8 cellular contexts compared by ENCODE assay signal in genomic region chr7:141072548-141073172, GRCh38. TPM values are rescaled to one million over a fixed set of nuclear protein-coding genes. Genes with fewer than 3 reads are reported as not detected.
A peak's percentile ranks its signal among the peaks of the same experiment; 100 is the strongest.
DNase-seq lines count a peak whose midpoint lies in the region; FAIRE-seq and TF ChIP-seq lines count a peak whose summit lies in the region.

No MANE protein-coding gene starts in this region.

- H3K4me2 ChIP-seq in MM.1S (ENCODE audit: low read depth, low read length) = peak overlapping the region; percentile 97

- H3K4me3 ChIP-seq in MM.1S (ENCODE audit: low read length) (peak overlapping the region; percentile 91), epithelial cell of esophagus (ENCODE audit: low read length) (peak overlapping the region; percentile 40), suprapubic skin (peak overlapping the region; percentile 59), small intestine (ENCODE audit: low read depth in 1 of 2, low read length in 2 of 2) (no peak overlapping the region)

- 0 out of 2 replicates have a peak, but pooled peaks cover 9% of the 10 kb centered on the region for H3F3A ChIP-seq in MM.1S (ENCODE audit: insufficient read depth, low read length)

- H3K79me2 ChIP-seq in MM.1S (ENCODE audit: low read length) = peaks cover 36% of the 10 kb centered on the region

- H3K27me3 ChIP-seq in MM.1S (replicated peaks; ENCODE audit: insufficient read depth, low read length) = no peaks in the 10 kb centered on the region
- peaks cover 65% of the 10 kb centered on the region for H3K27me3 ChIP-seq in suprapubic skin
- H3K27me3 ChIP-seq in small intestine (ENCODE audit: control insufficient read depth in 2 of 2, insufficient read depth in 2 of 2, low read length in 2 of 2) = peaks cover 16 to 30% of the 10 kb centered on the region in 2 donors

- H3K9ac ChIP-seq in MM.1S (ENCODE audit: low read length) = peak overlapping the region; percentile 75

- TF ChIP-seq POLR2A in suprapubic skin (IDR thresholded peaks at IDR 0.05) = no peak

- DNase-seq in DMS53 (lab: John Stamatoyannopoulos, UW) (peak; percentile 93), MM.1S (peak; percentile 96), epithelial cell of esophagus (ENCODE audit: low read depth) (peak; percentile 69), middle frontal gyrus (ENCODE audit: extremely low spot score, low spot score) (peak; percentile 84), suprapubic skin (ENCODE audit: low spot score in 2 of 2) (no peak), small intestine (no peak), CD1c-positive myeloid dendritic cell (ENCODE audit: extremely low spot score) (no peak)
- peak; percentile 35 to 53 for DNase-seq in activated CD4-positive, alpha-beta T cell treated with anti-CD3 and anti-CD28 coated beads, Interleukin-2, amount 50 U/mL, for 48 hours

- no peak for FAIRE-seq in small intestine (lab: Jason Lieb, UNC)

- H3K27ac ChIP-seq in MM.1S (ENCODE audit: low read length) = peak overlapping the region; percentile 57; the same call in 1 of the 2 replicates
- no peak overlapping the region for H3K27ac ChIP-seq in suprapubic skin
- H3K27ac ChIP-seq in small intestine (ENCODE audit: low read depth in 1 of 2, low read length in 1 of 2) = no peak overlapping the region

- TF ChIP-seq CTCF in MM.1S (IDR thresholded peaks at IDR 0.05; ENCODE audit: low read length) = peak; percentile 12; the same call in 1 of the 2 replicates
- TF ChIP-seq CTCF in epithelial cell of esophagus (IDR thresholded peaks at IDR 0.05; ENCODE audit: insufficient read depth, low read depth, low read length, missing control alignments) = no peak
- no peak for TF ChIP-seq CTCF in suprapubic skin (IDR thresholded peaks at IDR 0.05)

- H2AFZ ChIP-seq in MM.1S (ENCODE audit: low read length) = peak overlapping the region; percentile 72

- H3K36me3 ChIP-seq in MM.1S (replicated peaks; ENCODE audit: insufficient read depth, low read length) = no peaks in the 10 kb centered on the region
- H3K36me3 ChIP-seq in suprapubic skin = no peaks in the 10 kb centered on the region
- no peaks in the 10 kb centered on the region for H3K36me3 ChIP-seq in small intestine (ENCODE audit: control insufficient read depth in 2 of 2, insufficient read depth in 2 of 2, low read length in 2 of 2)

- no peaks in the 10 kb centered on the region for H4K20me1 ChIP-seq in MM.1S (ENCODE audit: insufficient read depth, low read length)

- H3K9me2 ChIP-seq in MM.1S (replicated peaks; ENCODE audit: insufficient read depth, low read length) = no peaks in the 10 kb centered on the region

- peaks cover 9% of the 10 kb centered on the region for H3K4me1 ChIP-seq in MM.1S (ENCODE audit: low read length)
- H3K4me1 ChIP-seq in suprapubic skin = peaks cover 42% of the 10 kb centered on the region
- H3K4me1 ChIP-seq in small intestine (ENCODE audit: control insufficient read depth in 2 of 2, insufficient read depth in 1 of 2, low read depth in 1 of 2, low read length in 1 of 2) = peaks cover 0 to 8% of the 10 kb centered on the region in 2 donors

- under 1% methylated on average over 57 of the region's 61 CpGs for WGBS in suprapubic skin
- WGBS in small intestine, 3 donors = 1 to 2% (median 1%) methylated on average over 47 to 61 of the region's 61 CpGs

- H3K9me3 ChIP-seq in MM.1S (replicated peaks; ENCODE audit: insufficient read depth, low read length) = no peaks in the 10 kb centered on the region
- H3K9me3 ChIP-seq in suprapubic skin = no peaks in the 10 kb centered on the region
- H3K9me3 ChIP-seq in small intestine (ENCODE audit: control insufficient read depth, low read depth) = no peaks in the 10 kb centered on the region

- TF ChIP-seq EP300 in suprapubic skin (IDR thresholded peaks at IDR 0.05) = no peak

RNA-seq across cellular contexts. Expression of gene TMEM178B, which starts 1.2 kb away (rescaled TPM):
- 1 to 10 TPM in 1 of 4 donors, under 1 TPM in 3; 0.34 to 1.6 (median 0.72) TPM for total RNA-seq in suprapubic skin
- under 1 TPM in 1 of 3 donors, not detected in 2; 0.69 TPM for polyA plus RNA-seq in small intestine

RNA-seq across cellular contexts. Expression of gene MRPS33, which starts 57.9 kb away (rescaled TPM):
- 10 to 100 TPM; 11.2 to 32.0 (median 12.7) TPM for total RNA-seq in suprapubic skin
- polyA plus RNA-seq in small intestine = 100 to 1,000 TPM in 2 of 3 donors, 10 to 100 TPM in 1; 82.1 to 119 (median 112) TPM

Comparison
In these comparisons a context has a peak if more than half of its experiments do, and no peak if none do; other contexts are left out.
1. DNase-seq: peak in DMS53 (single experiment), MM.1S (single experiment), activated CD4-positive, alpha-beta T cell treated with anti-CD3 and anti-CD28 coated beads, Interleukin-2, amount 50 U/mL, for 48 hours (2 of 2), epithelial cell of esophagus (single experiment) and middle frontal gyrus (single experiment); none in suprapubic skin (0 of 2), small intestine (single experiment) and CD1c-positive myeloid dendritic cell (single experiment).
2. H3K4me3 ChIP-seq: peak in MM.1S (single experiment), epithelial cell of esophagus (single experiment) and suprapubic skin (single experiment); none in small intestine (0 of 2).